Comparison of ENCODE assay signal across 1 cellular context in genomic region chr2:216535454-216535995, GRCh38.
TF ChIP-seq lines count a peak whose summit lies in the region.

No MANE protein-coding gene starts in this region.

TF ChIP-seq in HepG2, 621 proteins besides CTCF, POLR2A, EP300 and RAD21 (continued from another document and continues in another):
- TF ChIP-seq BRD4 (CRISPR knock-in tag; IDR thresholded peaks at IDR 0.05), result no peak
- peak; percentile 79 for TF ChIP-seq RXRB (CRISPR knock-in tag; IDR thresholded peaks at IDR 0.05; ENCODE audit: borderline replicate concordance)
- TF ChIP-seq, protein P1, sequence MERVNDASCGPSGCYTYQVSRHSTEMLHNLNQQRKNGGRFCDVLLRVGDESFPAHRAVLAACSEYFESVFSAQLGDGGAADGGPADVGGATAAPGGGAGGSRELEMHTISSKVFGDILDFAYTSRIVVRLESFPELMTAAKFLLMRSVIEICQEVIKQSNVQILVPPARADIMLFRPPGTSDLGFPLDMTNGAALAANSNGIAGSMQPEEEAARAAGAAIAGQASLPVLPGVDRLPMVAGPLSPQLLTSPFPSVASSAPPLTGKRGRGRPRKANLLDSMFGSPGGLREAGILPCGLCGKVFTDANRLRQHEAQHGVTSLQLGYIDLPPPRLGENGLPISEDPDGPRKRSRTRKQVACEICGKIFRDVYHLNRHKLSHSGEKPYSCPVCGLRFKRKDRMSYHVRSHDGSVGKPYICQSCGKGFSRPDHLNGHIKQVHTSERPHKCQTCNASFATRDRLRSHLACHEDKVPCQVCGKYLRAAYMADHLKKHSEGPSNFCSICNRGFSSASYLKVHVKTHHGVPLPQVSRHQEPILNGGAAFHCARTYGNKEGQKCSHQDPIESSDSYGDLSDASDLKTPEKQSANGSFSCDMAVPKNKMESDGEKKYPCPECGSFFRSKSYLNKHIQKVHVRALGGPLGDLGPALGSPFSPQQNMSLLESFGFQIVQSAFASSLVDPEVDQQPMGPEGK (CRISPR knock-in tag; IDR thresholded peaks at IDR 0.05), result peak; percentile 53
- TF ChIP-seq PPARG (CRISPR knock-in tag; conservative IDR thresholded peaks at IDR 0.05), result peak; percentile 13; the same call in 1 of the 2 replicates
- peak; percentile 82 for TF ChIP-seq JUN (CRISPR knock-in tag; IDR thresholded peaks at IDR 0.05)
- 0 out of 2 replicates have a peak, but pooled peaks have one; percentile 19 for TF ChIP-seq ADNP (CRISPR knock-in tag; IDR thresholded peaks at IDR 0.05)
- TF ChIP-seq, protein P2, sequence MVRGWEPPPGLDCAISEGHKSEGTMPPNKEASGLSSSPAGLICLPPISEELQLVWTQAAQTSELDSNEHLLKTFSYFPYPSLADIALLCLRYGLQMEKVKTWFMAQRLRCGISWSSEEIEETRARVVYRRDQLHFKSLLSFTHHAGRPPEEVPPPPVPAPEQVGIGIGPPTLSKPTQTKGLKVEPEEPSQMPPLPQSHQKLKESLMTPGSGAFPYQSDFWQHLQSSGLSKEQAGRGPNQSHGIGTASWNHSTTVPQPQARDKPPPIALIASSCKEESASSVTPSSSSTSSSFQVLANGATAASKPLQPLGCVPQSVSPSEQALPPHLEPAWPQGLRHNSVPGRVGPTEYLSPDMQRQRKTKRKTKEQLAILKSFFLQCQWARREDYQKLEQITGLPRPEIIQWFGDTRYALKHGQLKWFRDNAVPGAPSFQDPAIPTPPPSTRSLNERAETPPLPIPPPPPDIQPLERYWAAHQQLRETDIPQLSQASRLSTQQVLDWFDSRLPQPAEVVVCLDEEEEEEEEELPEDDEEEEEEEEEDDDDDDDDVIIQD (CRISPR knock-in tag; IDR thresholded peaks at IDR 0.05; ENCODE audit: low read depth), result peak; percentile 40; the same call in 1 of the 2 replicates
- peak; percentile 27; the same call in 1 of the 2 replicates for TF ChIP-seq POGZ (CRISPR knock-in tag; IDR thresholded peaks at IDR 0.05)
- 0 out of 2 replicates have a peak, but pooled peaks have one; percentile 24 for TF ChIP-seq GATA4 (IDR thresholded peaks at IDR 0.05; ENCODE audit: borderline replicate concordance, low read depth)
- peak; percentile 66; the same call in 1 of the 2 replicates for TF ChIP-seq TBX2 (CRISPR knock-in tag; IDR thresholded peaks at IDR 0.05; ENCODE audit: borderline replicate concordance)
- TF ChIP-seq SAP130 (CRISPR knock-in tag; IDR thresholded peaks at IDR 0.05; ENCODE audit: low read depth), result peak; percentile 37; the same call in 1 of the 2 replicates
- TF ChIP-seq ZNF672 (CRISPR knock-in tag; IDR thresholded peaks at IDR 0.05), result no peak
- TF ChIP-seq ZNF687 (CRISPR knock-in tag; IDR thresholded peaks at IDR 0.05), result peak; percentile 66
- no peak for TF ChIP-seq HNF1A (IDR thresholded peaks at IDR 0.05; ENCODE audit: low read depth)
- no peak for TF ChIP-seq HNF1A (CRISPR knock-in tag; IDR thresholded peaks at IDR 0.05; ENCODE audit: borderline replicate concordance)
- TF ChIP-seq MIXL1 (CRISPR knock-in tag; IDR thresholded peaks at IDR 0.05), result peak; percentile 47; the same call in 1 of the 2 replicates
- 0 out of 2 replicates have a peak, but pooled peaks have one; percentile 39 for TF ChIP-seq HOXD1 (CRISPR knock-in tag; IDR thresholded peaks at IDR 0.05)
- TF ChIP-seq ZNF841 (CRISPR knock-in tag; IDR thresholded peaks at IDR 0.05; ENCODE audit: borderline replicate concordance), result no peak
- TF ChIP-seq ZNF567 (CRISPR knock-in tag; IDR thresholded peaks at IDR 0.05; ENCODE audit: borderline replicate concordance), result peak; percentile 31; the same call in 1 of the 2 replicates
- TF ChIP-seq ZNF605 (CRISPR knock-in tag; IDR thresholded peaks at IDR 0.05), result 0 out of 2 replicates have a peak, but pooled peaks have one; percentile 42
- 0 out of 2 replicates have a peak, but pooled peaks have one; percentile 32 for TF ChIP-seq KDM5B (CRISPR knock-in tag; IDR thresholded peaks at IDR 0.05; ENCODE audit: borderline replicate concordance)
- no peak for TF ChIP-seq NR1H2 (CRISPR knock-in tag; IDR thresholded peaks at IDR 0.05; ENCODE audit: borderline replicate concordance, low read depth)
- TF ChIP-seq ZNF513 (CRISPR knock-in tag; conservative IDR thresholded peaks at IDR 0.05), result no peak
- TF ChIP-seq MED1 (CRISPR knock-in tag; IDR thresholded peaks at IDR 0.05), result peak; percentile 90
- no peak for TF ChIP-seq CCDC6 (CRISPR knock-in tag; IDR thresholded peaks at IDR 0.05)
- TF ChIP-seq, protein P3, sequence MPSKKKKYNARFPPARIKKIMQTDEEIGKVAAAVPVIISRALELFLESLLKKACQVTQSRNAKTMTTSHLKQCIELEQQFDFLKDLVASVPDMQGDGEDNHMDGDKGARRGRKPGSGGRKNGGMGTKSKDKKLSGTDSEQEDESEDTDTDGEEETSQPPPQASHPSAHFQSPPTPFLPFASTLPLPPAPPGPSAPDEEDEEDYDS (CRISPR knock-in tag; IDR thresholded peaks at IDR 0.05), result 0 out of 2 replicates have a peak, but pooled peaks have one; percentile 22
- TF ChIP-seq, protein P4, sequence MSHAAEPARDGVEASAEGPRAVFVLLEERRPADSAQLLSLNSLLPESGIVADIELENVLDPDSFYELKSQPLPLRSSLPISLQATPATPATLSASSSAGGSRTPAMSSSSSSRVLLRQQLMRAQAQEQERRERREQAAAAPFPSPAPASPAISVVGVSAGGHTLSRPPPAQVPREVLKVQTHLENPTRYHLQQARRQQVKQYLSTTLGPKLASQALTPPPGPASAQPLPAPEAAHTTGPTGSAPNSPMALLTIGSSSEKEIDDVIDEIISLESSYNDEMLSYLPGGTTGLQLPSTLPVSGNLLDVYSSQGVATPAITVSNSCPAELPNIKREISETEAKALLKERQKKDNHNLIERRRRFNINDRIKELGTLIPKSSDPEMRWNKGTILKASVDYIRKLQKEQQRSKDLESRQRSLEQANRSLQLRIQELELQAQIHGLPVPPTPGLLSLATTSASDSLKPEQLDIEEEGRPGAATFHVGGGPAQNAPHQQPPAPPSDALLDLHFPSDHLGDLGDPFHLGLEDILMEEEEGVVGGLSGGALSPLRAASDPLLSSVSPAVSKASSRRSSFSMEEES (CRISPR knock-in tag; IDR thresholded peaks at IDR 0.05), result 0 out of 2 replicates have a peak, but pooled peaks have one; percentile 9
- TF ChIP-seq EEA1 (CRISPR knock-in tag; IDR thresholded peaks at IDR 0.05; ENCODE audit: borderline replicate concordance), result no peak
- no peak for TF ChIP-seq JDP2 (CRISPR knock-in tag; IDR thresholded peaks at IDR 0.05; ENCODE audit: borderline replicate concordance)
- no peak for TF ChIP-seq E2F1 (CRISPR knock-in tag; IDR thresholded peaks at IDR 0.05)
- TF ChIP-seq ZNF709 (CRISPR knock-in tag; IDR thresholded peaks at IDR 0.05), result no peak
- TF ChIP-seq, protein P5, sequence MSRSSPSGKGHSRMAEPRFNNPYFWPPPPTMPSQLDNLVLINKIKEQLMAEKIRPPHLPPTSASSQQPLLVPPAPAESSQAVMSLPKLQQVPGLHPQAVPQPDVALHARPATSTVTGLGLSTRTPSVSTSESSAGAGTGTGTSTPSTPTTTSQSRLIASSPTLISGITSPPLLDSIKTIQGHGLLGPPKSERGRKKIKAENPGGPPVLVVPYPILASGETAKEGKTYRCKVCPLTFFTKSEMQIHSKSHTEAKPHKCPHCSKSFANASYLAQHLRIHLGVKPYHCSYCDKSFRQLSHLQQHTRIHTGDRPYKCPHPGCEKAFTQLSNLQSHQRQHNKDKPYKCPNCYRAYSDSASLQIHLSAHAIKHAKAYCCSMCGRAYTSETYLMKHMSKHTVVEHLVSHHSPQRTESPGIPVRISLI (CRISPR knock-in tag; IDR thresholded peaks at IDR 0.05; ENCODE audit: borderline replicate concordance), result peak; percentile 27; the same call in 1 of the 2 replicates
- no peak for TF ChIP-seq JARID2 (CRISPR knock-in tag; IDR thresholded peaks at IDR 0.05; ENCODE audit: insufficient replicate concordance)
- peak; percentile 87 for TF ChIP-seq ZNF263 (CRISPR knock-in tag; IDR thresholded peaks at IDR 0.05)
- TF ChIP-seq, protein P6, sequence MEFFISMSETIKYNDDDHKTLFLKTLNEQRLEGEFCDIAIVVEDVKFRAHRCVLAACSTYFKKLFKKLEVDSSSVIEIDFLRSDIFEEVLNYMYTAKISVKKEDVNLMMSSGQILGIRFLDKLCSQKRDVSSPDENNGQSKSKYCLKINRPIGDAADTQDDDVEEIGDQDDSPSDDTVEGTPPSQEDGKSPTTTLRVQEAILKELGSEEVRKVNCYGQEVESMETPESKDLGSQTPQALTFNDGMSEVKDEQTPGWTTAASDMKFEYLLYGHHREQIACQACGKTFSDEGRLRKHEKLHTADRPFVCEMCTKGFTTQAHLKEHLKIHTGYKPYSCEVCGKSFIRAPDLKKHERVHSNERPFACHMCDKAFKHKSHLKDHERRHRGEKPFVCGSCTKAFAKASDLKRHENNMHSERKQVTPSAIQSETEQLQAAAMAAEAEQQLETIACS (CRISPR knock-in tag; IDR thresholded peaks at IDR 0.05), result no peak
- TF ChIP-seq MYC (CRISPR knock-in tag; IDR thresholded peaks at IDR 0.05; ENCODE audit: borderline replicate concordance), result 0 out of 2 replicates have a peak, but pooled peaks have one; percentile 19
- peak; percentile 94 for TF ChIP-seq ETV5 (CRISPR knock-in tag; IDR thresholded peaks at IDR 0.05; ENCODE audit: borderline replicate concordance)
- 0 out of 2 replicates have a peak, but pooled peaks have one; percentile 25 for TF ChIP-seq ZNF616 (CRISPR knock-in tag; IDR thresholded peaks at IDR 0.05; ENCODE audit: low read depth)
- no peak for TF ChIP-seq ZNF282 (IDR thresholded peaks at IDR 0.05; ENCODE audit: partially characterized antibody)
- TF ChIP-seq PHF8 (CRISPR knock-in tag; IDR thresholded peaks at IDR 0.05), result no peak
- TF ChIP-seq ZMYM2 (CRISPR knock-in tag; IDR thresholded peaks at IDR 0.05), result 0 out of 2 replicates have a peak, but pooled peaks have one; percentile 27
